15 cellular contexts compared by ENCODE assay signal in genomic region chr18:63284861-63285260, GRCh38. TPM values are rescaled to one million over a fixed set of nuclear protein-coding genes. Genes with fewer than 3 reads are reported as not detected.
A peak's percentile ranks its signal among the peaks of the same experiment; 100 is the strongest.
DNase-seq lines count a peak whose midpoint lies in the region; ATAC-seq and TF ChIP-seq lines count a peak whose summit lies in the region.
"Had no signal": no experiment of that assay in that cellular context is flagged by ENCODE, and none has a peak within 500 bp of the region (broad histone marks: within the 10 kb centered on the region; RNA-seq: fewer than 3 reads in every experiment).

No MANE protein-coding gene starts in this region.

- peaks cover 60% of the 10 kb centered on the region for H3K36me3 Mint-ChIP-seq in activated T-cell treated with anti-CD3 and anti-CD28 coated beads, Interleukin-2, amount 50 U/mL, for 24 hours (ENCODE audit: low read depth)
- H3K36me3 Mint-ChIP-seq in activated T-cell treated with anti-CD3 and anti-CD28 coated beads, Interleukin-2, amount 50 U/mL, for 4 hours (ENCODE audit: insufficient read depth), result peaks cover 35% of the 10 kb centered on the region

- H3K27ac Mint-ChIP-seq in activated T-cell treated with anti-CD3 and anti-CD28 coated beads, Interleukin-2, amount 50 U/mL, for 24 hours, result peak overlapping the region; percentile 37
- H3K27ac Mint-ChIP-seq: activated CD4-positive, alpha-beta memory T cell treated with anti-CD3 and anti-CD28 coated beads for 36 hours had no signal

- no peak overlapping the region for H3K4me3 ChIP-seq in thyroid gland (replicated peaks in 1 of 3)

- no peak for ATAC-seq in activated T-cell treated with anti-CD3 and anti-CD28 coated beads, Interleukin-2, amount 50 U/mL, for 4 hours
- ATAC-seq in HG03354 (IDR thresholded peaks at IDR 0.05; ENCODE audit: poor library complexity, severe bottlenecking, unreplicated experiment) (peak; percentile 38), esophagus mucosa (peak; percentile 13), HG03108 (IDR thresholded peaks at IDR 0.05; ENCODE audit: unreplicated experiment) (no peak)

- TF ChIP-seq POLR2A in thyroid gland (IDR thresholded peaks at IDR 0.05), result no peak

- no peaks in the 10 kb centered on the region for H3K36me3 ChIP-seq in thyroid gland

- H3K27ac ChIP-seq in thyroid gland, result peak overlapping the region; percentile 12 to 67 (median 64)

- TF ChIP-seq CTCF in thyroid gland (IDR thresholded peaks at IDR 0.05), result no peak

- H3K9me3 ChIP-seq in thyroid gland, result no peaks in the 10 kb centered on the region

- H3K4me1 Mint-ChIP-seq in activated T-cell treated with anti-CD3 and anti-CD28 coated beads, Interleukin-2, amount 50 U/mL, for 24 hours (ENCODE audit: low read depth), result peaks cover 23% of the 10 kb centered on the region
- H3K4me1 Mint-ChIP-seq in activated T-cell treated with anti-CD3 and anti-CD28 coated beads, Interleukin-2, amount 50 U/mL, for 4 hours (ENCODE audit: low read depth), result peaks cover 20% of the 10 kb centered on the region

- intact Hi-C loops in thyroid gland (cut with DNase I), result no loop called here

- no peaks in the 10 kb centered on the region for H3K27me3 ChIP-seq in thyroid gland

- no peak for DNase-seq in activated T-cell treated with anti-CD3 and anti-CD28 coated beads, Interleukin-2, amount 50 U/mL, for 24 hours
- DNase-seq in activated T-cell treated with anti-CD3 and anti-CD28 coated beads, Interleukin-2, amount 50 U/mL, for 4 hours, result no peak
- DNase-seq in thyroid gland, result no peak
- no peak for DNase-seq in NCI-H2196 treated with DMSO at 0.1 percent for 48 hours (lab: John Stamatoyannopoulos, UW; ENCODE audit: unreplicated experiment)
- no peak for DNase-seq in midbrain (lab: John Stamatoyannopoulos, UW)
- DNase-seq: activated effector memory CD4-positive, alpha-beta T cell treated with anti-CD3 and anti-CD28 coated beads, Interleukin-2, amount 50 U/mL, for 16 hours; effector CD8-positive, alpha-beta T cell; foreskin melanocyte; NCI-H82; SHP77; small intestine had no signal

- H3K4me1 ChIP-seq in thyroid gland, result peaks cover 37 to 79% of the 10 kb centered on the region in 2 donors

- no peaks in the 10 kb centered on the region for H3K9me3 Mint-ChIP-seq in activated T-cell treated with anti-CD3 and anti-CD28 coated beads, Interleukin-2, amount 50 U/mL, for 24 hours
- peaks cover 3% of the 10 kb centered on the region for H3K9me3 Mint-ChIP-seq in activated T-cell treated with anti-CD3 and anti-CD28 coated beads, Interleukin-2, amount 50 U/mL, for 4 hours
- H3K9me3 Mint-ChIP-seq: activated CD4-positive, alpha-beta memory T cell treated with anti-CD3 and anti-CD28 coated beads for 36 hours had no signal

- H3K27me3 Mint-ChIP-seq in activated T-cell treated with anti-CD3 and anti-CD28 coated beads, Interleukin-2, amount 50 U/mL, for 24 hours, result no peaks in the 10 kb centered on the region
- H3K27me3 Mint-ChIP-seq in activated T-cell treated with anti-CD3 and anti-CD28 coated beads, Interleukin-2, amount 50 U/mL, for 4 hours (ENCODE audit: low read depth), result no peaks in the 10 kb centered on the region
- H3K27me3 Mint-ChIP-seq: activated CD4-positive, alpha-beta memory T cell treated with anti-CD3 and anti-CD28 coated beads for 36 hours had no signal

- no peak overlapping the region for H3K4me3 Mint-ChIP-seq in activated T-cell treated with anti-CD3 and anti-CD28 coated beads, Interleukin-2, amount 50 U/mL, for 24 hours
- no peak overlapping the region for H3K4me3 Mint-ChIP-seq in activated T-cell treated with anti-CD3 and anti-CD28 coated beads, Interleukin-2, amount 50 U/mL, for 4 hours
- H3K4me3 Mint-ChIP-seq: activated CD4-positive, alpha-beta memory T cell treated with anti-CD3 and anti-CD28 coated beads for 36 hours had no signal

- WGBS in thyroid gland, 2 donors, result 57 to 65% methylated on average over 6 of the region's 6 CpGs

RNA-seq across cellular contexts. Expression of gene BCL2, which starts 34.7 kb away (rescaled TPM):
- 10 to 100 TPM; 45.0 to 71.4 (median 66.6) TPM for total RNA-seq in activated T-cell treated with anti-CD3 and anti-CD28 coated beads, Interleukin-2, amount 50 U/mL, for 4 hours
- total RNA-seq in esophagus mucosa, result 2.3 TPM
- total RNA-seq in thyroid gland, result 100 to 1,000 TPM; 108 to 163 (median 115) TPM

Comparison
In these comparisons a context has a peak if more than half of its experiments do, and no peak if none do; other contexts are left out.
1. ATAC-seq: peak in HG03354 (single experiment) and esophagus mucosa (single experiment); none in activated T-cell treated with anti-CD3 and anti-CD28 coated beads, Interleukin-2, amount 50 U/mL, for 4 hours (0 of 2) and HG03108 (single experiment).
2. RNA of gene BCL2, which starts 34.7 kb away (total RNA-seq): 108 to 163 TPM in thyroid gland and 45.0 to 71.4 TPM in activated T-cell treated with anti-CD3 and anti-CD28 coated beads, Interleukin-2, amount 50 U/mL, for 4 hours; 2.3 TPM in esophagus mucosa (single experiment); every median in the first group is over 10 times any median in the second.